9 cellular contexts compared by ENCODE assay signal in genomic region chr20:1946762-1947534, GRCh38. TPM values are rescaled to one million over a fixed set of nuclear protein-coding genes. Genes with fewer than 3 reads are reported as not detected.
DNase-seq lines count a peak whose midpoint lies in the region; ATAC-seq, FAIRE-seq and TF ChIP-seq lines count a peak whose summit lies in the region.
"Had no signal": no experiment of that assay in that cellular context is flagged by ENCODE, and none has a peak within 500 bp of the region (broad histone marks: within the 10 kb centered on the region; RNA-seq: fewer than 3 reads in every experiment).

No MANE protein-coding gene starts in this region.

- H3K4me1 ChIP-seq in muscle layer of colon (ENCODE audit: insufficient read depth, low read length), result peaks cover 5% of the 10 kb centered on the region

- H3K9me3 Mint-ChIP-seq in activated T-cell treated with anti-CD3 and anti-CD28 coated beads, Interleukin-2, amount 50 U/mL, for 72 hours, result no peaks in the 10 kb centered on the region

- H3K27me3 Mint-ChIP-seq in activated T-cell treated with anti-CD3 and anti-CD28 coated beads, Interleukin-2, amount 50 U/mL, for 72 hours (ENCODE audit: low read depth), result peaks cover 42% of the 10 kb centered on the region

- no peaks in the 10 kb centered on the region for H3K9me3 ChIP-seq in muscle layer of colon (ENCODE audit: low read length)

- no peak overlapping the region for H3K27ac Mint-ChIP-seq in activated T-cell treated with anti-CD3 and anti-CD28 coated beads, Interleukin-2, amount 50 U/mL, for 72 hours

- H3K4me3 ChIP-seq in muscle layer of colon (ENCODE audit: low read depth in 1 of 2, low read length in 2 of 2), result peak overlapping the region; percentile 20 to 59

- no peak for DNase-seq in activated T-cell treated with anti-CD3 and anti-CD28 coated beads, Interleukin-2, amount 50 U/mL, for 72 hours
- DNase-seq in activated T-cell treated with anti-CD3 and anti-CD28 coated beads for 4 hours, result no peak
- DNase-seq in fibroblast of gingiva (ENCODE audit: low read depth), result peak; percentile 6
- DNase-seq in urothelium cell line (ENCODE audit: low spot score), result peak; percentile 17
- DNase-seq in GM12891 (ENCODE audit: insufficient read length, low spot score), result no peak
- no peak for DNase-seq in NCI-H187 (lab: John Stamatoyannopoulos, UW)

- ATAC-seq in activated T-cell treated with anti-CD3 and anti-CD28 coated beads, Interleukin-2, amount 50 U/mL, for 72 hours (replicated peaks in 1 of 2), result no peak
- no peak for ATAC-seq in GM21447 (IDR thresholded peaks at IDR 0.05; ENCODE audit: unreplicated experiment)

- H3K36me3 Mint-ChIP-seq in activated T-cell treated with anti-CD3 and anti-CD28 coated beads, Interleukin-2, amount 50 U/mL, for 72 hours (ENCODE audit: insufficient read depth in 2 of 2), result no peaks in the 10 kb centered on the region

- H3K27ac ChIP-seq in muscle layer of colon (ENCODE audit: low read depth, low read length), result peak overlapping the region; percentile 1

- no peak overlapping the region for H3K9ac ChIP-seq in muscle layer of colon (ENCODE audit: low read length)

- no peaks in the 10 kb centered on the region for H3K36me3 ChIP-seq in muscle layer of colon (ENCODE audit: insufficient read depth, low read length)

- peak overlapping the region; percentile 13 to 20 for H3K4me3 Mint-ChIP-seq in activated T-cell treated with anti-CD3 and anti-CD28 coated beads, Interleukin-2, amount 50 U/mL, for 72 hours

- H3K27me3 ChIP-seq in muscle layer of colon (ENCODE audit: control insufficient read depth in 1 of 2, insufficient read depth in 2 of 2, low read length in 2 of 2), result no peaks in the 10 kb centered on the region

- no peaks in the 10 kb centered on the region for H3K4me1 Mint-ChIP-seq in activated T-cell treated with anti-CD3 and anti-CD28 coated beads, Interleukin-2, amount 50 U/mL, for 72 hours (ENCODE audit: low read depth)

- FAIRE-seq in urothelium cell line (lab: Jason Lieb, UNC) (no peak), GM12891 (lab: Jason Lieb, UNC) (no peak)

- no peak for TF ChIP-seq POLR2A in GM12891 (IDR thresholded peaks at IDR 0.05; ENCODE audit: low read depth, low read length)

TF ChIP-seq in GM12891, 5 proteins besides CTCF, POLR2A, EP300 and RAD21:
- TF ChIP-seq POU2F2 (IDR thresholded peaks at IDR 0.05; ENCODE audit: low read depth, low read length) (no peak), SPI1 (IDR thresholded peaks at IDR 0.05; ENCODE audit: low read depth, low read length) (no peak), TAF1 (IDR thresholded peaks at IDR 0.05; ENCODE audit: low read depth, low read length) (no peak), PAX5 (IDR thresholded peaks at IDR 0.05; ENCODE audit: insufficient read depth, low read length, severe bottlenecking) (no peak), POLR2AphosphoS5 (IDR thresholded peaks at IDR 0.05; ENCODE audit: low read depth, low read length) (no peak)
TF ChIP-seq in GM12891: peak in this region for 0.

RNA-seq across cellular contexts. Expression of gene PDYN, which starts 46.9 kb away (rescaled TPM):
- total RNA-seq in activated T-cell treated with anti-CD3 and anti-CD28 coated beads, Interleukin-2, amount 50 U/mL, for 72 hours, result not detected
- polyA plus RNA-seq in GM12891 (2012; ENCODE audit: low read depth, missing spikeins), result not detected
- total RNA-seq: T-helper 2 cell treated with Interferon-gamma antibody and Interleukin-4, amounts not matched to agents 100 ng/mL and 5 ng/mL, for 36 hours had no signal

RNA-seq across cellular contexts. Expression of gene SIRPA, which starts 51.7 kb away (rescaled TPM):
- under 1 TPM; 0.05 to 0.22 TPM for total RNA-seq in activated T-cell treated with anti-CD3 and anti-CD28 coated beads, Interleukin-2, amount 50 U/mL, for 72 hours
- polyA plus RNA-seq in GM12891 (2012; ENCODE audit: low read depth, missing spikeins), result 3.3 TPM
- total RNA-seq: T-helper 2 cell treated with Interferon-gamma antibody and Interleukin-4, amounts not matched to agents 100 ng/mL and 5 ng/mL, for 36 hours had no signal

Comparison
In these comparisons a context has a peak if more than half of its experiments do, and no peak if none do; other contexts are left out.
1. DNase-seq: peak in fibroblast of gingiva (single experiment) and urothelium cell line (single experiment); none in activated T-cell treated with anti-CD3 and anti-CD28 coated beads, Interleukin-2, amount 50 U/mL, for 72 hours (0 of 2), activated T-cell treated with anti-CD3 and anti-CD28 coated beads for 4 hours (single experiment), GM12891 (single experiment) and NCI-H187 (0 of 2).